24 cellular contexts compared by ENCODE assay signal in genomic region chr2:55301277-55301676, GRCh38.
DNase-seq lines count a peak whose midpoint lies in the region; ATAC-seq and FAIRE-seq lines count a peak whose summit lies in the region.
"Had no signal": no experiment of that assay in that cellular context is flagged by ENCODE, and none has a peak within 500 bp of the region (broad histone marks: within the 10 kb centered on the region; RNA-seq: fewer than 3 reads in every experiment).

No MANE protein-coding gene starts in this region.

- FAIRE-seq in A204.1 (lab: Jason Lieb, UNC) = peak; percentile 35
- FAIRE-seq: GM12892, H1, RCC 7860 had no signal

- ATAC-seq in GM21360 (IDR thresholded peaks at IDR 0.05; ENCODE audit: unreplicated experiment) (peak; percentile 34), HG02759 (IDR thresholded peaks at IDR 0.05; ENCODE audit: unreplicated experiment) (peak; percentile 32), HG03442 (IDR thresholded peaks at IDR 0.05; ENCODE audit: unreplicated experiment) (peak; percentile 53)
- ATAC-seq: HCT116, T-cell had no signal

- no peak for DNase-seq in stimulated activated CD8-positive, alpha-beta memory T cell treated with anti-CD3 and anti-CD28 coated beads, Interleukin-4, amount 100 ng/mL, for 48 hours
- DNase-seq in effector CD4-positive, alpha-beta T cell = no peak
- DNase-seq in GF-D8 (lab: John Stamatoyannopoulos, UW) (no peak), islet precursor cell (no peak)
- DNase-seq: Caco-2; CD4-positive, alpha-beta memory T cell; DMS 273 treated with DMSO at 0.1 percent for 48 hours; DND-41; IMR-90; NCI-H1105 treated with DMSO at 0.1 percent for 48 hours; NCI-H2081; NCI-H2171; NCI-H524 treated with DMSO at 0.1 percent for 48 hours; OCI-M1; SJCRH30; T-cell had no signal
